8 cellular contexts compared by ENCODE assay signal in genomic region chr17:82037889-82038195, GRCh38. TPM values are rescaled to one million over a fixed set of nuclear protein-coding genes. Genes with fewer than 3 reads are reported as not detected.
DNase-seq lines count a peak whose midpoint lies in the region; ATAC-seq and TF ChIP-seq lines count a peak whose summit lies in the region.

No MANE protein-coding gene starts in this region.

- BruUV-seq in MCF 10A (replicated peaks; lab: Mats Ljungman, UMichigan): no TSS peak

- CTCF ChIA-PET in MCF 10A (lab: Yijun Ruan, JAX): interaction anchor here (0.6 to 1.7 kb wide), 10 partner anchors 12 to 493 kb away, joined by 3 to 11 read pairs (median 3); no protein-coding TSS in a partner anchor

- ATAC-seq in Right ventricle myocardium inferior (no peak), HG02623 (IDR thresholded peaks at IDR 0.05; ENCODE audit: unreplicated experiment) (no peak)

- TF ChIP-seq CTCF in right atrium auricular region (IDR thresholded peaks at IDR 0.05): no peak
- no peak for TF ChIP-seq CTCF in MCF 10A (IDR thresholded peaks at IDR 0.05; ENCODE audit: unreplicated experiment)

- peak overlapping the region; percentile 3 to 71 for H3K4me3 ChIP-seq in right atrium auricular region
- no peak overlapping the region for H3K4me3 ChIP-seq in mucosa of stomach (ENCODE audit: low read length)
- no peak overlapping the region for H3K4me3 ChIP-seq in H7 (ENCODE audit: insufficient read depth, low read depth, low read length)

- no peaks in the 10 kb centered on the region for H3K9me3 ChIP-seq in right atrium auricular region
- H3K9me3 ChIP-seq in mucosa of stomach (ENCODE audit: control insufficient read depth, low read length): no peaks in the 10 kb centered on the region

- no peaks in the 10 kb centered on the region for H3K9me3 Mint-ChIP-seq in MCF 10A (ENCODE audit: unreplicated experiment)

- H3K4me1 Mint-ChIP-seq in MCF 10A (ENCODE audit: insufficient read depth, unreplicated experiment): peaks cover 8% of the 10 kb centered on the region

- no peaks in the 10 kb centered on the region for H3K27me3 Mint-ChIP-seq in MCF 10A (ENCODE audit: insufficient read depth, unreplicated experiment)

- no peaks in the 10 kb centered on the region for H3K27me3 ChIP-seq in right atrium auricular region
- H3K27me3 ChIP-seq in mucosa of stomach (ENCODE audit: control insufficient read depth, insufficient read depth, low read length): no peaks in the 10 kb centered on the region
- no peaks in the 10 kb centered on the region; the same call in 1 of the 2 replicates for H3K27me3 ChIP-seq in H7 (ENCODE audit: control insufficient read depth, insufficient read depth, low read length)

- H3K9ac ChIP-seq in mucosa of stomach (ENCODE audit: low read length): peak overlapping the region; percentile 78

- POLR2A ChIA-PET in MCF 10A (lab: Yijun Ruan, JAX): interaction anchor here (0.6 to 1.9 kb wide), 26 partner anchors 8 to 642 kb away, joined by 3 to 19 read pairs (median 4); partner anchors contain the start of genes BAHCC1, CENPX, DUS1L and GPS1

- H3K4me1 ChIP-seq in right atrium auricular region (peaks cover 0 to 17% of the 10 kb centered on the region in 2 donors), mucosa of stomach (ENCODE audit: control insufficient read depth, insufficient read depth, low read length) (peaks cover 13% of the 10 kb centered on the region)

- intact Hi-C loops in Right ventricle myocardium inferior (cut with DNase I): loop anchor here (1.0 to 5.0 kb wide), 2 partner anchors 60 to 254 kb away; partner anchors contain the start of gene FASN
- intact Hi-C loops in MCF 10A (cut with micrococcal nuclease): loop anchor here (10.0 kb wide), 2 partner anchors 57 to 207 kb away; partner anchors contain the start of gene FASN

- peak overlapping the region; percentile 82 for H3K4me3 Mint-ChIP-seq in MCF 10A (ENCODE audit: unreplicated experiment)

- H3K36me3 ChIP-seq in right atrium auricular region (no peaks in the 10 kb centered on the region), mucosa of stomach (ENCODE audit: control insufficient read depth, insufficient read depth, low read length) (no peaks in the 10 kb centered on the region), H7 (replicated peaks; ENCODE audit: control insufficient read depth, insufficient read depth, low read length) (no peaks in the 10 kb centered on the region)

- H3K36me3 Mint-ChIP-seq in MCF 10A (ENCODE audit: insufficient read depth, unreplicated experiment): no peaks in the 10 kb centered on the region

- H3K27ac Mint-ChIP-seq in MCF 10A (ENCODE audit: low read depth, unreplicated experiment): peak overlapping the region; percentile 88

- DNase-seq in right atrium auricular region (ENCODE audit: low spot score): no peak
- no peak for DNase-seq in Right ventricle myocardium inferior (ENCODE audit: missing footprints)
- DNase-seq in MCF 10A (ENCODE audit: unreplicated experiment): no peak
- no peak for DNase-seq in NCI-H1092 (lab: John Stamatoyannopoulos, UW)
- no peak for DNase-seq in H7
- no peak for DNase-seq in GF-D8 (lab: John Stamatoyannopoulos, UW)

- H3K27ac ChIP-seq in right atrium auricular region: peak overlapping the region; percentile 94 to 98

RNA-seq across cellular contexts. Expression of gene DCXR, which starts 0.3 kb away (rescaled TPM):
- total RNA-seq in right atrium auricular region: 100 to 1,000 TPM; 169 to 213 TPM
- 175 TPM for total RNA-seq in Right ventricle myocardium inferior
- total RNA-seq in MCF 10A (2022): 77.9 and 111 TPM in 2 replicates
- total RNA-seq in H7 (2014; rRNA removed; shearing (Covaris generic)): 72.7 and 110 TPM in 2 replicates

RNA-seq across cellular contexts. Expression of gene RAC3, which starts 6.4 kb away (rescaled TPM):
- total RNA-seq in right atrium auricular region (1 to 10 TPM in 1 of 2 donors, under 1 TPM in 1; 0.93 to 2.6 TPM), Right ventricle myocardium inferior (2.2 TPM), MCF 10A (2022) (7.1 and 9.7 TPM in 2 replicates)
- total RNA-seq in H7 (2014; rRNA removed; shearing (Covaris generic)): 155 and 175 TPM in 2 replicates

RNA-seq across cellular contexts. Expression of gene RFNG, which starts 13.8 kb away (rescaled TPM):
- 10 to 100 TPM; 21.4 to 25.3 TPM for total RNA-seq in right atrium auricular region
- 19.3 TPM for total RNA-seq in Right ventricle myocardium inferior
- total RNA-seq in MCF 10A (2022): 37.9 and 38.0 TPM in 2 replicates
- 43.0 and 50.8 TPM in 2 replicates for total RNA-seq in H7 (2014; rRNA removed; shearing (Covaris generic))

RNA-seq across cellular contexts. Expression of gene GPS1, which starts 13.9 kb away (rescaled TPM):
- total RNA-seq in right atrium auricular region (10 to 100 TPM; 79.5 to 90.8 TPM), Right ventricle myocardium inferior (80.9 TPM), MCF 10A (2022) (96.6 and 100 TPM in 2 replicates)
- 205 and 248 TPM in 2 replicates for total RNA-seq in H7 (2014; rRNA removed; shearing (Covaris generic))

RNA-seq across cellular contexts. Expression of gene LRRC45, which starts 14.7 kb away (rescaled TPM):
- total RNA-seq in right atrium auricular region (1 to 10 TPM; 4.7 to 4.9 TPM), Right ventricle myocardium inferior (5.3 TPM), MCF 10A (2022) (2.6 and 3.4 TPM in 2 replicates)
- 45.2 and 46.5 TPM in 2 replicates for total RNA-seq in H7 (2014; rRNA removed; shearing (Covaris generic))

Comparison
In these comparisons a context has a peak if more than half of its experiments do, and no peak if none do; other contexts are left out.
1. H3K4me3 ChIP-seq: peak in right atrium auricular region (2 of 2); none in mucosa of stomach (single experiment) and H7 (single experiment).
2. RNA of gene RAC3, which starts 6.4 kb away (total RNA-seq): 155 to 175 TPM in H7; 7.1 to 9.7 TPM in MCF 10A, 0.93 to 2.6 TPM in right atrium auricular region and 2.2 TPM in Right ventricle myocardium inferior (single experiment); every median in the first group is over 10 times any median in the second.